ENCODE assay signal across 2 cellular contexts in genomic region chr7:149479554-149479953, GRCh38.
TF ChIP-seq lines count a peak whose summit lies in the region.

No MANE protein-coding gene starts in this region.

TF ChIP-seq in IMR-90, 13 proteins besides CTCF, POLR2A, EP300 and RAD21:
- TF ChIP-seq SMC3 (IDR thresholded peaks at IDR 0.05; ENCODE audit: low read depth, low read length) = no peak
- TF ChIP-seq RCOR1 (IDR thresholded peaks at IDR 0.05; ENCODE audit: insufficient replicate concordance, low read length) = no peak
- TF ChIP-seq MAFK (IDR thresholded peaks at IDR 0.05; ENCODE audit: low read depth, low read length) = peak; percentile 23; the same call in 1 of the 2 replicates

TF ChIP-seq in endothelial cell of umbilical vein, 7 proteins besides CTCF, POLR2A, EP300 and RAD21:
- TF ChIP-seq MAX (IDR thresholded peaks at IDR 0.05; ENCODE audit: insufficient read depth, insufficient read length) (no peak), EZH2 (IDR thresholded peaks at IDR 0.05; ENCODE audit: borderline replicate concordance, low read depth, low read length, severe bottlenecking) (no peak), GATA2 (IDR thresholded peaks at IDR 0.05; ENCODE audit: insufficient read depth, insufficient read length, low read depth, low read length) (no peak), FOS (IDR thresholded peaks at IDR 0.05; ENCODE audit: borderline replicate concordance, insufficient read depth, low read length) (no peak), POLR2AphosphoS5 (IDR thresholded peaks at IDR 0.05; ENCODE audit: insufficient read depth, low read depth, low read length) (no peak), JUN (IDR thresholded peaks at IDR 0.05; ENCODE audit: borderline replicate concordance, insufficient read depth, insufficient read length, low read depth) (no peak), MYC (IDR thresholded peaks at IDR 0.05; ENCODE audit: low read depth, low read length) (no peak)
